In the genomic region with DNA sequence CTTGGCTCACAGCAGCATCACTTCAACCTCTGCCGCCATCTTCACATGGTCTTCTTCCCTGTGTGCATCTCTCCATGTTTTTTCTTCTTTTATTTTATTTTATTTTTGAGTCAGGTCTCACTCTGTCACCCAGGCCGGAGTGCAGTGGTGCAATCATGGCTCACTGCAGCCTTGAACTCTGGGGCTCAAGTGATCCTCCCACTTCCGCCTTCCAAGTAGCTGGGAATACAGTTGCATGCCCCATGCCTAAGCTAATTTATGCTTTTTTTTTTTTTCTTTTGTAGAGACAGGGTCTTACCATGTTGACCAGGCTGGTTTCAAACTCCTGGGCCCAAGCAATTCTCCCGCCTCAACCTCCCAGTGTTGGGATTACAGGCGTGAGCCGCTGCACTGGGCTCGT, we compare ENCODE assay signal across 1 cellular context.
TF ChIP-seq lines count a peak whose summit lies in the region.

No MANE protein-coding gene starts in this region.

TF ChIP-seq in SK-N-SH treated with all-trans-retinoic acid at 6 μM for 48 hours, 23 proteins besides CTCF, POLR2A, EP300 and RAD21 (continued from another document):
- TF ChIP-seq, protein P1, sequence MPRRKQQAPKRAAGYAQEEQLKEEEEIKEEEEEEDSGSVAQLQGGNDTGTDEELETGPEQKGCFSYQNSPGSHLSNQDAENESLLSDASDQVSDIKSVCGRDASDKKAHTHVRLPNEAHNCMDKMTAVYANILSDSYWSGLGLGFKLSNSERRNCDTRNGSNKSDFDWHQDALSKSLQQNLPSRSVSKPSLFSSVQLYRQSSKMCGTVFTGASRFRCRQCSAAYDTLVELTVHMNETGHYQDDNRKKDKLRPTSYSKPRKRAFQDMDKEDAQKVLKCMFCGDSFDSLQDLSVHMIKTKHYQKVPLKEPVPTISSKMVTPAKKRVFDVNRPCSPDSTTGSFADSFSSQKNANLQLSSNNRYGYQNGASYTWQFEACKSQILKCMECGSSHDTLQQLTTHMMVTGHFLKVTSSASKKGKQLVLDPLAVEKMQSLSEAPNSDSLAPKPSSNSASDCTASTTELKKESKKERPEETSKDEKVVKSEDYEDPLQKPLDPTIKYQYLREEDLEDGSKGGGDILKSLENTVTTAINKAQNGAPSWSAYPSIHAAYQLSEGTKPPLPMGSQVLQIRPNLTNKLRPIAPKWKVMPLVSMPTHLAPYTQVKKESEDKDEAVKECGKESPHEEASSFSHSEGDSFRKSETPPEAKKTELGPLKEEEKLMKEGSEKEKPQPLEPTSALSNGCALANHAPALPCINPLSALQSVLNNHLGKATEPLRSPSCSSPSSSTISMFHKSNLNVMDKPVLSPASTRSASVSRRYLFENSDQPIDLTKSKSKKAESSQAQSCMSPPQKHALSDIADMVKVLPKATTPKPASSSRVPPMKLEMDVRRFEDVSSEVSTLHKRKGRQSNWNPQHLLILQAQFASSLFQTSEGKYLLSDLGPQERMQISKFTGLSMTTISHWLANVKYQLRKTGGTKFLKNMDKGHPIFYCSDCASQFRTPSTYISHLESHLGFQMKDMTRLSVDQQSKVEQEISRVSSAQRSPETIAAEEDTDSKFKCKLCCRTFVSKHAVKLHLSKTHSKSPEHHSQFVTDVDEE (CRISPR knock-in tag; IDR thresholded peaks at IDR 0.05), result no peak
- TF ChIP-seq PPARA (CRISPR knock-in tag; IDR thresholded peaks at IDR 0.05; ENCODE audit: borderline replicate concordance) (no peak), TOX (CRISPR knock-in tag; IDR thresholded peaks at IDR 0.05; ENCODE audit: borderline replicate concordance) (no peak), TCF4 (CRISPR knock-in tag; IDR thresholded peaks at IDR 0.05; ENCODE audit: borderline replicate concordance) (no peak)
- TF ChIP-seq, protein P2, sequence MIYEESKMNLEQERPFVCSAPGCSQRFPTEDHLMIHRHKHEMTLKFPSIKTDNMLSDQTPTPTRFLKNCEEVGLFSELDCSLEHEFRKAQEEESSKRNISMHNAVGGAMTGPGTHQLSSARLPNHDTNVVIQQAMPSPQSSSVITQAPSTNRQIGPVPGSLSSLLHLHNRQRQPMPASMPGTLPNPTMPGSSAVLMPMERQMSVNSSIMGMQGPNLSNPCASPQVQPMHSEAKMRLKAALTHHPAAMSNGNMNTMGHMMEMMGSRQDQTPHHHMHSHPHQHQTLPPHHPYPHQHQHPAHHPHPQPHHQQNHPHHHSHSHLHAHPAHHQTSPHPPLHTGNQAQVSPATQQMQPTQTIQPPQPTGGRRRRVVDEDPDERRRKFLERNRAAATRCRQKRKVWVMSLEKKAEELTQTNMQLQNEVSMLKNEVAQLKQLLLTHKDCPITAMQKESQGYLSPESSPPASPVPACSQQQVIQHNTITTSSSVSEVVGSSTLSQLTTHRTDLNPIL (CRISPR knock-in tag; IDR thresholded peaks at IDR 0.05; ENCODE audit: low read depth), result no peak
TF ChIP-seq in SK-N-SH treated with all-trans-retinoic acid at 6 μM for 48 hours: peak in this region for 0.
